8 cellular contexts compared by ENCODE assay signal in genomic region chr17:5111402-5112204, GRCh38. TPM values are rescaled to one million over a fixed set of nuclear protein-coding genes. Genes with fewer than 3 reads are reported as not detected.
DNase-seq lines count a peak whose midpoint lies in the region; ATAC-seq and TF ChIP-seq lines count a peak whose summit lies in the region.

ZNF232 (minus strand) TSS chr17:5111878; CDS start chr17:5111822, 56 bp downstream.

- H3K36me3 ChIP-seq in colonic mucosa: peaks cover 1% of the 10 kb centered on the region

- intact Hi-C loops in activated CD4-positive, alpha-beta T cell treated with anti-CD3 and anti-CD28 coated beads, Interleukin-2, amount 10 ng/mL, durations not matched to agents 24 days and 14 days (cut with micrococcal nuclease): loop anchor here (1.0 to 2.0 kb wide), 2 partner anchors 33 to 81 kb away; partner anchors contain the start of gene ZFP3
- intact Hi-C loops in colonic mucosa (cut with DNase I): loop anchor here (5.0 kb wide), 2 partner anchors 34 to 81 kb away; partner anchors contain the start of genes ZFP3 and ZNF594
- intact Hi-C loops in left colon (cut with DNase I, micrococcal nuclease): no loop called here

- peak within 1 kb of the TSS; percentile 60 for H3K27ac ChIP-seq in colonic mucosa

- H3K9me3 Mint-ChIP-seq in activated CD4-positive, alpha-beta T cell treated with anti-CD3 and anti-CD28 coated beads, Interleukin-2, amount 10 ng/mL, durations not matched to agents 24 days and 14 days: peaks cover 21% of the 10 kb centered on the region

- peaks cover 62% of the 10 kb centered on the region for H3K36me3 Mint-ChIP-seq in activated CD4-positive, alpha-beta T cell treated with anti-CD3 and anti-CD28 coated beads, Interleukin-2, amount 10 ng/mL, durations not matched to agents 24 days and 14 days (ENCODE audit: low read depth)

- peak within 1 kb of the TSS; percentile 63 for H3K27ac Mint-ChIP-seq in activated CD4-positive, alpha-beta T cell treated with anti-CD3 and anti-CD28 coated beads, Interleukin-2, amount 10 ng/mL, durations not matched to agents 24 days and 14 days

- no peaks in the 10 kb centered on the region for H3K4me1 ChIP-seq in colonic mucosa

- peak within 1 kb of the TSS; percentile 85 for H3K4me3 Mint-ChIP-seq in activated CD4-positive, alpha-beta T cell treated with anti-CD3 and anti-CD28 coated beads, Interleukin-2, amount 10 ng/mL, durations not matched to agents 24 days and 14 days

- H3K9me3 ChIP-seq in colonic mucosa: no peaks in the 10 kb centered on the region

- peaks cover 15% of the 10 kb centered on the region for H3K4me1 Mint-ChIP-seq in activated CD4-positive, alpha-beta T cell treated with anti-CD3 and anti-CD28 coated beads, Interleukin-2, amount 10 ng/mL, durations not matched to agents 24 days and 14 days

- TF ChIP-seq POLR2A in GM19099 (IDR thresholded peaks at IDR 0.05; ENCODE audit: extremely low read depth, insufficient read length, low read depth): peak; percentile 76

- H3K27me3 Mint-ChIP-seq in activated CD4-positive, alpha-beta T cell treated with anti-CD3 and anti-CD28 coated beads, Interleukin-2, amount 10 ng/mL, durations not matched to agents 24 days and 14 days: peaks cover 13% of the 10 kb centered on the region

- H3K27me3 ChIP-seq in colonic mucosa: peaks cover 10% of the 10 kb centered on the region

- H3K4me3 ChIP-seq in AG10803 (ENCODE audit: low read length): peak within 1 kb of the TSS; percentile 94
- peak within 1 kb of the TSS; percentile 63 for H3K4me3 ChIP-seq in colonic mucosa

- peak; percentile 91 for ATAC-seq in HG03442 (IDR thresholded peaks at IDR 0.05; ENCODE audit: unreplicated experiment)
- peak; percentile 95 for ATAC-seq in left colon

- no peak for TF ChIP-seq CTCF in AG10803 (conservative IDR thresholded peaks at IDR 0.05; ENCODE audit: low read length)
- TF ChIP-seq CTCF in colonic mucosa (IDR thresholded peaks at IDR 0.05): no peak

- DNase-seq in AG10803 (ENCODE audit: low read depth) (peak; percentile 90), NCI-H524 treated with DMSO at 0.1 percent for 48 hours (lab: John Stamatoyannopoulos, UW) (peak; percentile 62), colonic mucosa (peak; percentile 96), left colon (peak; percentile 96 to 97)
- peak; percentile 98 for DNase-seq in activated CD4-positive, alpha-beta T cell treated with anti-CD3 and anti-CD28 coated beads, Interleukin-2, amount 10 ng/mL, durations not matched to agents 24 days and 14 days
- DNase-seq in stimulated activated CD4-positive, alpha-beta T cell treated with anti-CD3 and anti-CD28 coated beads, Interleukin-1b, Interleukin-23, amount 100 ng/mL, for 4 hours (ENCODE audit: low read depth in 2 of 2): peak; percentile 85 to 91

- H3K9ac ChIP-seq in colonic mucosa (ENCODE audit: low read depth in 2 of 2, low read length in 2 of 2): peak within 1 kb of the TSS; percentile 84 to 85

RNA-seq across cellular contexts. Expression of gene ZNF232, which starts in this region (rescaled TPM):
- 17.4 and 19.8 TPM in 2 replicates for total RNA-seq in activated CD4-positive, alpha-beta T cell treated with anti-CD3 and anti-CD28 coated beads, Interleukin-2, amount 10 ng/mL, durations not matched to agents 24 days and 14 days
- 10 to 100 TPM in 1 of 2 donors, 1 to 10 TPM in 1; 8.0 to 10.9 TPM for total RNA-seq in colonic mucosa
- 1 to 10 TPM; 7.1 to 7.7 TPM for total RNA-seq in left colon

Comparison
In these comparisons a context has a peak if more than half of its experiments do, and no peak if none do; other contexts are left out.
1. Peak in every context shown above with its lines: DNase-seq, ATAC-seq, H3K4me3 ChIP-seq and H3K27ac ChIP-seq.
2. intact Hi-C loops: an anchor here in activated CD4-positive, alpha-beta T cell treated with anti-CD3 and anti-CD28 coated beads, Interleukin-2, amount 10 ng/mL, durations not matched to agents 24 days and 14 days (1.0 to 2.0 kb wide) and colonic mucosa (5.0 kb wide); none called in left colon.